Comparison of ENCODE assay signal across 8 cellular contexts in genomic region chr3:50350527-50351317, GRCh38. TPM values are rescaled to one million over a fixed set of nuclear protein-coding genes. Genes with fewer than 3 reads are reported as not detected.
DNase-seq lines count a peak whose midpoint lies in the region; ATAC-seq, FAIRE-seq and TF ChIP-seq lines count a peak whose summit lies in the region.

TSS of gene CYB561D2 (plus strand) at chr3:50350862. CDS start at chr3:50351434, 572 bp downstream.
TSS of gene NPRL2 (minus strand) at chr3:50350775. CDS start at chr3:50350652, 123 bp downstream.

- no peaks in the 10 kb centered on the region for H3K9me1 ChIP-seq in keratinocyte (ENCODE audit: control insufficient read depth, extremely low read depth, insufficient read depth, low read length)

- H3K9me3 ChIP-seq in keratinocyte (ENCODE audit: control insufficient read depth, low read depth, low read length): no peaks in the 10 kb centered on the region

- H3K79me2 ChIP-seq in keratinocyte (ENCODE audit: control insufficient read depth, insufficient read depth, low read length): peaks cover 24% of the 10 kb centered on the region

- H3K9ac ChIP-seq in keratinocyte (ENCODE audit: control insufficient read depth, extremely low read depth, insufficient read depth, low read length): peak within 1 kb of the TSS; percentile 77

- peak; percentile 69 for ATAC-seq in HG03378 (IDR thresholded peaks at IDR 0.05; ENCODE audit: unreplicated experiment)

- TF ChIP-seq POLR2A in GM19099 (IDR thresholded peaks at IDR 0.05; ENCODE audit: extremely low read depth, insufficient read length, low read depth): peak; percentile 94

- dilution Hi-C loops in keratinocyte (cut with MboI; ENCODE audit: extremely low pct_ligation_motif_present, low sequenced_read_pairs): no loop called here

- H3K27me3 ChIP-seq in keratinocyte (ENCODE audit: control insufficient read depth, extremely low read depth, insufficient read depth, low read length): no peaks in the 10 kb centered on the region

- peaks cover 20 to 29% of the 10 kb centered on the region in 2 experiments for H3K36me3 ChIP-seq in keratinocyte (ENCODE audit: control insufficient read depth in 2 of 2, extremely low read depth in 1 of 2, insufficient read depth in 2 of 2, low read length in 2 of 2)

- H2AFZ ChIP-seq in keratinocyte (ENCODE audit: control insufficient read depth, low read length): peak within 1 kb of the TSS; percentile 97

- peaks cover 19% of the 10 kb centered on the region for H3K4me1 ChIP-seq in keratinocyte (ENCODE audit: control insufficient read depth, extremely low read depth, insufficient read depth, low read length)

- peak; percentile 79 for FAIRE-seq in keratinocyte (lab: Jason Lieb, UNC)

- H3K27ac ChIP-seq in keratinocyte (ENCODE audit: control insufficient read depth, insufficient read depth, low read length): peak within 1 kb of the TSS; percentile 69

- H3K4me3 ChIP-seq in keratinocyte (ENCODE audit: control insufficient read depth in 2 of 3, extremely low read depth in 1 of 3, insufficient read depth in 2 of 3, low read depth in 1 of 3, low read length in 3 of 3): peak within 1 kb of the TSS; percentile 71 to 91 (median 87)

- TF ChIP-seq CTCF in keratinocyte (optimal IDR thresholded peaks at IDR 0.05 in 1 of 3, IDR thresholded peaks at IDR 0.05 in 1 of 3, conservative IDR thresholded peaks at IDR 0.05 in 1 of 3; ENCODE audit: extremely low read depth in 1 of 3, insufficient read depth in 2 of 3, low read length in 3 of 3): no peak

- DNase-seq in AML-193 (lab: John Stamatoyannopoulos, UW) (peak; percentile 96 to 98), NCI-H510A (lab: John Stamatoyannopoulos, UW) (peak; percentile 75), cerebellar nuclear complex (lab: John Stamatoyannopoulos, UW) (peak; percentile 92 to 94), keratinocyte (ENCODE audit: low read depth, low spot score) (peak; percentile 81)
- peak; percentile 99 for DNase-seq in activated CD4-positive, alpha-beta T cell treated with anti-CD3 and anti-CD28 coated beads for 1 hour
- DNase-seq in stimulated activated CD4-positive, alpha-beta T cell treated with anti-CD3 and anti-CD28 coated beads, Interleukin-12 subunit alpha, Interleukin-12 subunit beta, amount 100 ng/mL, for 48 hours (ENCODE audit: low read depth in 2 of 3, low spot score in 1 of 3): peak; percentile 97 to 98 (median 98)

- peak within 1 kb of the TSS; percentile 71 for H3K4me2 ChIP-seq in keratinocyte (ENCODE audit: control insufficient read depth, extremely low read depth, insufficient read depth, low read depth, low read length)

- H4K20me1 ChIP-seq in keratinocyte (ENCODE audit: control insufficient read depth, extremely low read depth, insufficient read depth, low read length): no peaks in the 10 kb centered on the region

RNA-seq across cellular contexts. Expression of gene CYB561D2, which starts in this region (rescaled TPM):
- polyA plus RNA-seq in keratinocyte: 12.3 to 19.9 TPM (median 17.6 TPM) in 3 replicates
- 1.2 TPM for polyA plus RNA-seq in keratinocyte (2011; ENCODE audit: low read depth)
- 9.7 and 15.3 TPM in 2 replicates for polyA plus RNA-seq in keratinocyte (2011; cell fraction: cytosol; rRNA removed)
- polyA plus RNA-seq in keratinocyte (2011; cell fraction: nucleus; rRNA removed): 28.8 and 29.5 TPM in 2 replicates
- polyA plus RNA-seq in keratinocyte (2012; ENCODE audit: low replicate concordance): 8.5 and 17.4 TPM in 2 replicates
- polyA minus RNA-seq in keratinocyte: 13.1 to 28.8 TPM (median 13.5 TPM) in 3 replicates
- 12.7 TPM for polyA minus RNA-seq in keratinocyte (2011; cell fraction: cytosol; rRNA and poly(A)+ RNA removed)
- polyA minus RNA-seq in keratinocyte (2011; cell fraction: nucleus; rRNA and poly(A)+ RNA removed): 10.0 and 13.3 TPM in 2 replicates

RNA-seq across cellular contexts. Expression of gene NPRL2, which starts in this region (rescaled TPM):
- 20.6 to 30.1 TPM (median 23.3 TPM) in 3 replicates for polyA plus RNA-seq in keratinocyte
- 5.1 TPM for polyA plus RNA-seq in keratinocyte (2011; ENCODE audit: low read depth)
- polyA plus RNA-seq in keratinocyte (2011; cell fraction: cytosol; rRNA removed): 16.0 and 16.8 TPM in 2 replicates
- 29.4 and 32.2 TPM in 2 replicates for polyA plus RNA-seq in keratinocyte (2011; cell fraction: nucleus; rRNA removed)
- 13.9 and 15.4 TPM in 2 replicates for polyA plus RNA-seq in keratinocyte (2012; ENCODE audit: low replicate concordance)
- 23.5 to 27.6 TPM (median 27.2 TPM) in 3 replicates for polyA minus RNA-seq in keratinocyte
- 14.0 TPM for polyA minus RNA-seq in keratinocyte (2011; cell fraction: cytosol; rRNA and poly(A)+ RNA removed)
- polyA minus RNA-seq in keratinocyte (2011; cell fraction: nucleus; rRNA and poly(A)+ RNA removed): 8.4 and 10.2 TPM in 2 replicates

Comparison
In these comparisons a context has a peak if more than half of its experiments do, and no peak if none do; other contexts are left out.
1. Peak in every context shown above with its lines: DNase-seq, ATAC-seq, H3K4me3 ChIP-seq and H3K27ac ChIP-seq.